ENCODE assay signal across 14 cellular contexts in genomic region chr5:16461026-16461425, GRCh38. TPM values are rescaled to one million over a fixed set of nuclear protein-coding genes. Genes with fewer than 3 reads are reported as not detected.
DNase-seq lines count a peak whose midpoint lies in the region; ATAC-seq and TF ChIP-seq lines count a peak whose summit lies in the region.
"Had no signal": no experiment of that assay in that cellular context is flagged by ENCODE, and none has a peak within 500 bp of the region (broad histone marks: within the 10 kb centered on the region; RNA-seq: fewer than 3 reads in every experiment).

No MANE protein-coding gene starts in this region.

- H3K27ac Mint-ChIP-seq in effector memory CD8-positive, alpha-beta T cell, result peak overlapping the region; percentile 41 to 63

- H4K20me1 ChIP-seq in smooth muscle cell (ENCODE audit: low read depth), result peaks cover 85% of the 10 kb centered on the region

- H3K9me3 ChIP-seq in SJCRH30 (replicated peaks), result no peaks in the 10 kb centered on the region
- H3K9me3 ChIP-seq in smooth muscle cell (replicated peaks; ENCODE audit: low read depth), result no peaks in the 10 kb centered on the region
- H3K9me3 ChIP-seq: esophagus squamous epithelium, SK-N-SH had no signal

- H3K9ac ChIP-seq in smooth muscle cell (ENCODE audit: low read depth), result peak overlapping the region; percentile 2
- H3K9ac ChIP-seq: SK-N-SH had no signal

- H3K27me3 Mint-ChIP-seq in activated T-cell treated with anti-CD3 and anti-CD28 coated beads, Interleukin-2, amount 50 U/mL, for 4 hours (ENCODE audit: low read depth), result no peaks in the 10 kb centered on the region
- H3K27me3 Mint-ChIP-seq in effector memory CD8-positive, alpha-beta T cell, result no peaks in the 10 kb centered on the region

- H3F3A ChIP-seq in smooth muscle cell (ENCODE audit: low read depth), result peaks cover 9% of the 10 kb centered on the region

- peak overlapping the region; percentile 74 for H3K4me2 ChIP-seq in smooth muscle cell
- H3K4me2 ChIP-seq: SK-N-SH had no signal

- H3K36me3 Mint-ChIP-seq in activated T-cell treated with anti-CD3 and anti-CD28 coated beads, Interleukin-2, amount 50 U/mL, for 4 hours (ENCODE audit: insufficient read depth), result peaks cover 54% of the 10 kb centered on the region
- H3K36me3 Mint-ChIP-seq in effector memory CD8-positive, alpha-beta T cell (ENCODE audit: insufficient read depth), result peaks cover 63% of the 10 kb centered on the region

- no peak overlapping the region for H2AFZ ChIP-seq in smooth muscle cell (ENCODE audit: low read depth)

- peaks cover 51% of the 10 kb centered on the region for H3K79me2 ChIP-seq in smooth muscle cell (ENCODE audit: low read depth)

- H3K9me3 Mint-ChIP-seq in activated T-cell treated with anti-CD3 and anti-CD28 coated beads, Interleukin-2, amount 50 U/mL, for 4 hours, result no peaks in the 10 kb centered on the region
- H3K9me3 Mint-ChIP-seq in effector memory CD8-positive, alpha-beta T cell, result no peaks in the 10 kb centered on the region

- H3K36me3 ChIP-seq in SJCRH30 (peaks cover 5% of the 10 kb centered on the region), smooth muscle cell (ENCODE audit: low read depth) (no peaks in the 10 kb centered on the region)

- no peak for ATAC-seq in activated T-cell treated with anti-CD3 and anti-CD28 coated beads, Interleukin-2, amount 50 U/mL, for 4 hours
- no peak for ATAC-seq in effector memory CD8-positive, alpha-beta T cell (replicated peaks)
- no peak for ATAC-seq in GM19023 (IDR thresholded peaks at IDR 0.05; ENCODE audit: unreplicated experiment)

- peak overlapping the region; percentile 16 for H3K4me3 Mint-ChIP-seq in activated T-cell treated with anti-CD3 and anti-CD28 coated beads, Interleukin-2, amount 50 U/mL, for 4 hours
- peak overlapping the region; percentile 51 to 52 for H3K4me3 Mint-ChIP-seq in effector memory CD8-positive, alpha-beta T cell

- DNase-seq in activated T-cell treated with anti-CD3 and anti-CD28 coated beads, Interleukin-2, amount 50 U/mL, for 4 hours, result no peak
- no peak for DNase-seq in activated T-cell treated with anti-CD3 and anti-CD28 coated beads, Interleukin-2, amount 50 U/mL, for 48 hours
- no peak for DNase-seq in SJCRH30
- DNase-seq in effector memory CD8-positive, alpha-beta T cell, result no peak
- DNase-seq in smooth muscle cell (lab: John Stamatoyannopoulos, UW; ENCODE audit: unreplicated experiment), result no peak
- no peak for DNase-seq in HPDE6-E6E7 (ENCODE audit: extremely low spot score)
- DNase-seq in Kasumi-1 (lab: John Stamatoyannopoulos, UW), result no peak
- DNase-seq: activated gamma-delta T cell; esophagus squamous epithelium; MM.1S; NCI-H2171; SK-N-SH; stimulated activated CD8-positive, alpha-beta memory T cell treated with anti-CD3 and anti-CD28 coated beads, Interleukin-4, amount 100 ng/mL, for 48 hours had no signal

- H3K4me1 ChIP-seq in SJCRH30 (peaks cover 14% of the 10 kb centered on the region), smooth muscle cell (ENCODE audit: low read depth) (peaks cover 11% of the 10 kb centered on the region)

- peaks cover 87% of the 10 kb centered on the region for H3K4me1 Mint-ChIP-seq in activated T-cell treated with anti-CD3 and anti-CD28 coated beads, Interleukin-2, amount 50 U/mL, for 4 hours (ENCODE audit: low read depth)
- peaks cover 65 to 83% of the 10 kb centered on the region in 2 donors for H3K4me1 Mint-ChIP-seq in effector memory CD8-positive, alpha-beta T cell (ENCODE audit: low read depth in 2 of 2)

- H3K4me3 ChIP-seq in SJCRH30, result no peak overlapping the region
- H3K4me3 ChIP-seq in smooth muscle cell, result no peak overlapping the region
- H3K4me3 ChIP-seq: esophagus squamous epithelium had no signal

- TF ChIP-seq CTCF in smooth muscle cell (IDR thresholded peaks at IDR 0.05; ENCODE audit: borderline replicate concordance, insufficient read depth, poor library complexity, severe bottlenecking), result no peak

- H3K27me3 ChIP-seq in SJCRH30 (no peaks in the 10 kb centered on the region), smooth muscle cell (ENCODE audit: low read depth) (no peaks in the 10 kb centered on the region)
- H3K27me3 ChIP-seq: esophagus squamous epithelium had no signal

- H3K27ac ChIP-seq in SJCRH30, result peak overlapping the region; percentile 48
- peak overlapping the region; percentile 59 for H3K27ac ChIP-seq in smooth muscle cell (ENCODE audit: low read depth)
- H3K27ac ChIP-seq: esophagus squamous epithelium had no signal

- 83% methylated on average over 1 of the region's 1 CpG for WGBS in smooth muscle cell (ENCODE audit: low lambda C conversion rate)

RNA-seq across cellular contexts. Expression of gene ZNF622, which starts 4.6 kb away (rescaled TPM):
- 10 to 100 TPM; 59.3 to 63.5 (median 63.4) TPM for total RNA-seq in activated T-cell treated with anti-CD3 and anti-CD28 coated beads, Interleukin-2, amount 50 U/mL, for 4 hours
- total RNA-seq in SJCRH30 (2014; rRNA removed; shearing (Covaris generic)), result 15.8 and 16.3 TPM in 2 replicates
- 38.0 and 40.7 TPM in 2 replicates for total RNA-seq in smooth muscle cell
- 65.3 and 68.0 TPM in 2 replicates for polyA plus RNA-seq in smooth muscle cell
